Comparison of ENCODE assay signal across 12 cellular contexts in the genomic region with DNA sequence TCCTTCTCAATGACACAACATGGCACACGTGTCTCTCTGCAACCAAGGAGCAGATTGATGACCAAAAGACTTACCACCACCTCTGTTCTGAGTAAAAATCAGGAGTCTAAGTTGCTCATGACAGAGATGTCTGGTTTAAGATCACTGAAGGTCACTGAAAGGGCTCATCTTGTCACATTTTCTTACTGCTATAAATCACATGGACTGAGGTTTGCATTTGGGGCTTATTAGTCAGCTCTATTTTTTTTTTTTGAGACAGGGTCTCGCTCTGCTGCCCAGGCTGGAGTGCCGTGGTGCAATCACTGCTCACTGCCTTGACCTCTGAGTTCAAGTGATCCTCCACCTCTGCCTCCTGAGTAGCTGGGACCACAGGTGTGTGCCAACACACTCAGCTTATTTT. TPM values are rescaled to one million over a fixed set of nuclear protein-coding genes. Genes with fewer than 3 reads are reported as not detected.
A peak's percentile ranks its signal among the peaks of the same experiment; 100 is the strongest.
DNase-seq lines count a peak whose midpoint lies in the region; ATAC-seq and TF ChIP-seq lines count a peak whose summit lies in the region.
"Had no signal": no experiment of that assay in that cellular context is flagged by ENCODE, and none has a peak within 500 bp of the region (broad histone marks: within the 10 kb centered on the region; RNA-seq: fewer than 3 reads in every experiment).

No MANE protein-coding gene starts in this region.

- no peak overlapping the region for H3K4me3 Mint-ChIP-seq in activated naive CD4-positive, alpha-beta T cell treated with anti-CD3 and anti-CD28 coated beads, Interleukin-2, amount 10 ng/mL, durations not matched to agents 7 days and 5 days
- H3K4me3 Mint-ChIP-seq in activated CD8-positive, alpha-beta T cell treated with anti-CD3 and anti-CD28 coated beads, Interleukin-2, amount 10 ng/mL, durations not matched to agents 7 days and 5 days = no peak overlapping the region

- intact Hi-C loops in stomach (cut with DNase I; ENCODE audit: low total_unique reads) = no loop called here

- no peak overlapping the region for H3K4me3 ChIP-seq in stomach
- H3K4me3 ChIP-seq: SJSA1 had no signal

- no peaks in the 10 kb centered on the region for H3K9me3 ChIP-seq in stomach
- H3K9me3 ChIP-seq: SJSA1 had no signal

- H3K27ac Mint-ChIP-seq in activated naive CD4-positive, alpha-beta T cell treated with anti-CD3 and anti-CD28 coated beads, Interleukin-2, amount 10 ng/mL, durations not matched to agents 7 days and 5 days = peak overlapping the region; percentile 58
- H3K27ac Mint-ChIP-seq in activated CD8-positive, alpha-beta T cell treated with anti-CD3 and anti-CD28 coated beads, Interleukin-2, amount 10 ng/mL, durations not matched to agents 7 days and 5 days = peak overlapping the region; percentile 1

- peak overlapping the region; percentile 13 to 62 (median 50) for H3K27ac ChIP-seq in stomach
- H3K27ac ChIP-seq in caudate nucleus (ENCODE audit: low read depth, low read length) = no peak overlapping the region
- H3K27ac ChIP-seq: HL-60, SJSA1 had no signal

- TF ChIP-seq EP300 in stomach (IDR thresholded peaks at IDR 0.05) = no peak

- H3K4me1 Mint-ChIP-seq in activated naive CD4-positive, alpha-beta T cell treated with anti-CD3 and anti-CD28 coated beads, Interleukin-2, amount 10 ng/mL, durations not matched to agents 7 days and 5 days = peaks cover 47% of the 10 kb centered on the region
- peaks cover 35% of the 10 kb centered on the region for H3K4me1 Mint-ChIP-seq in activated CD8-positive, alpha-beta T cell treated with anti-CD3 and anti-CD28 coated beads, Interleukin-2, amount 10 ng/mL, durations not matched to agents 7 days and 5 days (ENCODE audit: low read depth)

- POLR2A ChIA-PET in activated CD8-positive, alpha-beta T cell treated with anti-CD3 and anti-CD28 coated beads, Interleukin-2, amount 10 ng/mL, durations not matched to agents 7 days and 5 days (lab: Charles Lee) = interaction anchor here (0.8 to 3.4 kb wide), 3 partner anchors 9 to 19 kb away, joined by 3 to 12 read pairs (median 6); a partner anchor contains a TSS

- H3K9me3 Mint-ChIP-seq in activated naive CD4-positive, alpha-beta T cell treated with anti-CD3 and anti-CD28 coated beads, Interleukin-2, amount 10 ng/mL, durations not matched to agents 7 days and 5 days = no peaks in the 10 kb centered on the region
- no peaks in the 10 kb centered on the region for H3K9me3 Mint-ChIP-seq in activated CD8-positive, alpha-beta T cell treated with anti-CD3 and anti-CD28 coated beads, Interleukin-2, amount 10 ng/mL, durations not matched to agents 7 days and 5 days (ENCODE audit: insufficient read depth)

- CTCF ChIA-PET in activated naive CD4-positive, alpha-beta T cell treated with anti-CD3 and anti-CD28 coated beads, Interleukin-2, amount 10 ng/mL, durations not matched to agents 7 days and 5 days (lab: Charles Lee) = no interaction called here
- CTCF ChIA-PET in activated CD8-positive, alpha-beta T cell treated with anti-CD3 and anti-CD28 coated beads, Interleukin-2, amount 10 ng/mL, durations not matched to agents 7 days and 5 days (lab: Charles Lee) = interaction anchor here (0.8 kb wide), 1 partner anchor 15 kb away, joined by 3 read pairs; no protein-coding TSS in a partner anchor

- peaks cover 36 to 90% (median 82%) of the 10 kb centered on the region in 4 donors for H3K36me3 ChIP-seq in stomach

- TF ChIP-seq POLR2A in stomach (IDR thresholded peaks at IDR 0.05) = no peak

- DNase-seq in activated naive CD4-positive, alpha-beta T cell treated with anti-CD3 and anti-CD28 coated beads, Interleukin-2, amount 10 ng/mL, durations not matched to agents 7 days and 5 days = no peak
- DNase-seq in activated naive CD4-positive, alpha-beta T cell treated with anti-CD3 and anti-CD28 coated beads, Interleukin-2, amount 50 U/mL, for 16 hours = no peak
- no peak for DNase-seq in activated CD8-positive, alpha-beta T cell treated with anti-CD3 and anti-CD28 coated beads, Interleukin-2, amount 10 ng/mL, durations not matched to agents 7 days and 5 days
- peak; percentile 52 for DNase-seq in glomerular visceral epithelial cell (ENCODE audit: extremely low spot score)
- DNase-seq in stomach = no peak
- DNase-seq in NCI-H2171 treated with DMSO at 0.1 percent for 48 hours (lab: John Stamatoyannopoulos, UW) = no peak
- DNase-seq in caudate nucleus (lab: John Stamatoyannopoulos, UW) = no peak
- DNase-seq in cortex of kidney (lab: John Stamatoyannopoulos, UW) = no peak
- DNase-seq: MV-4-11, NCI-H510A had no signal

- H3K4me1 ChIP-seq in stomach = peaks cover 13 to 77% (median 40%) of the 10 kb centered on the region in 4 donors

- no peaks in the 10 kb centered on the region for H3K27me3 ChIP-seq in stomach
- H3K27me3 ChIP-seq: SJSA1 had no signal

- no peak for ATAC-seq in activated CD8-positive, alpha-beta T cell treated with anti-CD3 and anti-CD28 coated beads, Interleukin-2, amount 10 ng/mL, durations not matched to agents 7 days and 5 days

- H3K36me3 Mint-ChIP-seq in activated naive CD4-positive, alpha-beta T cell treated with anti-CD3 and anti-CD28 coated beads, Interleukin-2, amount 10 ng/mL, durations not matched to agents 7 days and 5 days = peaks cover 70% of the 10 kb centered on the region
- peaks cover 79% of the 10 kb centered on the region for H3K36me3 Mint-ChIP-seq in activated CD8-positive, alpha-beta T cell treated with anti-CD3 and anti-CD28 coated beads, Interleukin-2, amount 10 ng/mL, durations not matched to agents 7 days and 5 days (ENCODE audit: low read depth)

- no peak for TF ChIP-seq CTCF in stomach (IDR thresholded peaks at IDR 0.05)

- 67 to 82% (median 80%) methylated on average over 3 of the region's 3 CpGs for WGBS in stomach, 5 donors

- no peaks in the 10 kb centered on the region for H3K27me3 Mint-ChIP-seq in activated naive CD4-positive, alpha-beta T cell treated with anti-CD3 and anti-CD28 coated beads, Interleukin-2, amount 10 ng/mL, durations not matched to agents 7 days and 5 days
- H3K27me3 Mint-ChIP-seq in activated CD8-positive, alpha-beta T cell treated with anti-CD3 and anti-CD28 coated beads, Interleukin-2, amount 10 ng/mL, durations not matched to agents 7 days and 5 days (ENCODE audit: low read depth) = no peaks in the 10 kb centered on the region

RNA-seq across cellular contexts. Expression of a gene that starts 19.4 kb away (rescaled TPM):
- total RNA-seq in activated CD8-positive, alpha-beta T cell treated with anti-CD3 and anti-CD28 coated beads, Interleukin-2, amount 10 ng/mL, durations not matched to agents 7 days and 5 days = 10 to 100 TPM; 90.4 to 95.0 TPM
- 100 to 1,000 TPM; 149 to 424 (median 247) TPM for total RNA-seq in stomach
- 10 to 100 TPM; 23.3 to 43.4 (median 24.1) TPM for polyA plus RNA-seq in stomach

RNA-seq across cellular contexts. Expression of a gene that starts 47.5 kb away (rescaled TPM):
- 10 to 100 TPM; 40.7 to 42.8 TPM for total RNA-seq in activated CD8-positive, alpha-beta T cell treated with anti-CD3 and anti-CD28 coated beads, Interleukin-2, amount 10 ng/mL, durations not matched to agents 7 days and 5 days
- total RNA-seq in stomach = 10 to 100 TPM in 4 of 5 donors, 1 to 10 TPM in 1; 2.6 to 34.9 (median 16.5) TPM
- polyA plus RNA-seq in stomach = 1 to 10 TPM; 4.7 to 8.1 (median 4.9) TPM
